In the genomic region with DNA sequence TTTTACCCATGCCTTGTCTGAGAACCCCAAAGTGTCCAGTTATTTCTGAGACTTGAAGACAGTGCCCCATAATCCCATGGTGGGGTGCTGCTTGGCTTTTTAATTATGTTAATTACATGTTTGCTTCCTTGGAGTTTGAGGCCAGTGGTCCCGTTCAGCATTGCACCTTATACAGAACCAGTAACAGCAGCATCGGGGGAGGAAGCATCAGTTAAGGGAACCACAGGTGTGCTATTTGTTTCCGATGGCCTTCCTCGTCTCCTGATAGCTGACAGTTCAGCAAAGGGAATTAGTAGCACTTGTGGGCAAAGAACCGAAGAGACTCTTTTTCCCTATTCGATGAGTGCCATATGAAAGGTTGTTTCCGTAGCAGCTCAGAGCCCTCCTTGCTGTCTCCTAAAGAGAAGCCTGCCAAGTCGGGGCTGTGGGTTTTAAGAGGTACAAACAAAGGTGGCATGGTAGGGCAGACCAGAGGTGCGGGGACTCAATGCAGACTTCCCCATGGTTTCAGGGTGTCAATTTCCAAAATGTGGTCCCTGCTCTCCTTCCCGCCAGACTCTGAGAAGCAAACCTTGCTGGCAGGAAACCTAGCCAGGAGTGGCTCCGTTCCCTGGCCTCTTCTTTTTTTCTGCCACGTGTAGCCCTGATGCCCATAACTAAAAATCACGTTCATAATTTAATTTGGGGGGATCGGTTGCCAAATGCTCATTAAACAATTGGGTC, we compare ENCODE assay signal across 17 cellular contexts.
DNase-seq lines count a peak whose midpoint lies in the region; TF ChIP-seq lines count a peak whose summit lies in the region.
"Had no signal": no experiment of that assay in that cellular context is flagged by ENCODE, and none has a peak within 500 bp of the region (broad histone marks: within the 10 kb centered on the region; RNA-seq: fewer than 3 reads in every experiment).

No MANE protein-coding gene starts in this region.

- no peaks in the 10 kb centered on the region for H3K27me3 ChIP-seq in iPS DF 6.9 (ENCODE audit: control insufficient read depth, insufficient read depth, low read length)
- no peaks in the 10 kb centered on the region for H3K27me3 ChIP-seq in Caco-2 (replicated peaks; ENCODE audit: control insufficient read depth, insufficient read depth, low read length)
- H3K27me3 ChIP-seq: BE2C had no signal

- no TSS peak for BruUV-seq in Caco-2 (replicated peaks; lab: Mats Ljungman, UMichigan)

- no peak for TF ChIP-seq CTCF in osteocyte (IDR thresholded peaks at IDR 0.05)
- no peak for TF ChIP-seq CTCF in Caco-2 (IDR thresholded peaks at IDR 0.05; ENCODE audit: insufficient read depth in 1 of 2, low read depth in 1 of 2, low read length in 1 of 2, severe bottlenecking in 1 of 2, unreplicated experiment in 1 of 2)

- no peaks in the 10 kb centered on the region for H3K27me3 Mint-ChIP-seq in osteocyte (ENCODE audit: unreplicated experiment)
- H3K27me3 Mint-ChIP-seq in Caco-2 (ENCODE audit: insufficient read depth, unreplicated experiment): peaks cover 14% of the 10 kb centered on the region
- peaks cover 0 to 13% (median 3%) of the 10 kb centered on the region in 3 donors for H3K27me3 Mint-ChIP-seq in immature natural killer cell (ENCODE audit: low read depth in 3 of 3)
- H3K27me3 Mint-ChIP-seq: CD8-positive, alpha-beta memory T cell had no signal

- H3K36me3 ChIP-seq in iPS DF 6.9 (ENCODE audit: control insufficient read depth, insufficient read depth, low read length) (no peaks in the 10 kb centered on the region), Caco-2 (ENCODE audit: control insufficient read depth, insufficient read depth, low read length) (no peaks in the 10 kb centered on the region)
- H3K36me3 ChIP-seq: BE2C had no signal

- H3K4me3 ChIP-seq in iPS DF 6.9 (ENCODE audit: low read length): no peak overlapping the region
- no peak overlapping the region for H3K4me3 ChIP-seq in Caco-2 (ENCODE audit: low read depth, low read length)
- H3K4me3 ChIP-seq: A549 had no signal

- H3K9me3 ChIP-seq in iPS DF 6.9 (ENCODE audit: control insufficient read depth, insufficient read depth, low read length): no peaks in the 10 kb centered on the region
- H3K9me3 ChIP-seq in Caco-2: no peaks in the 10 kb centered on the region
- H3K9me3 ChIP-seq: A549, BE2C had no signal

- H3K4me1 Mint-ChIP-seq in osteocyte (ENCODE audit: unreplicated experiment): no peaks in the 10 kb centered on the region
- no peaks in the 10 kb centered on the region for H3K4me1 Mint-ChIP-seq in Caco-2 (ENCODE audit: low read depth, unreplicated experiment)
- no peaks in the 10 kb centered on the region for H3K4me1 Mint-ChIP-seq in immature natural killer cell
- H3K4me1 Mint-ChIP-seq: CD14-positive monocyte; CD8-positive, alpha-beta memory T cell had no signal

- H3K4me3 Mint-ChIP-seq in osteocyte (ENCODE audit: unreplicated experiment): no peak overlapping the region
- H3K4me3 Mint-ChIP-seq in Caco-2 (ENCODE audit: unreplicated experiment): no peak overlapping the region
- no peak overlapping the region for H3K4me3 Mint-ChIP-seq in immature natural killer cell
- H3K4me3 Mint-ChIP-seq: CD8-positive, alpha-beta memory T cell; HFFc6 had no signal

- H3K9me3 Mint-ChIP-seq in osteocyte (ENCODE audit: unreplicated experiment): no peaks in the 10 kb centered on the region
- H3K9me3 Mint-ChIP-seq in Caco-2 (ENCODE audit: unreplicated experiment): no peaks in the 10 kb centered on the region
- no peaks in the 10 kb centered on the region for H3K9me3 Mint-ChIP-seq in immature natural killer cell
- H3K9me3 Mint-ChIP-seq: HFFc6 had no signal

- H3K4me1 ChIP-seq in iPS DF 6.9 (ENCODE audit: control insufficient read depth, insufficient read depth, low read length) (no peaks in the 10 kb centered on the region), Caco-2 (no peaks in the 10 kb centered on the region)
- H3K4me1 ChIP-seq: A549, BE2C had no signal

- intact Hi-C loops in Caco-2 (cut with micrococcal nuclease; ENCODE audit: unreplicated experiment): no loop called here

- H3K27ac Mint-ChIP-seq in osteocyte (ENCODE audit: unreplicated experiment) (no peak overlapping the region), Caco-2 (ENCODE audit: unreplicated experiment) (no peak overlapping the region), immature natural killer cell (no peak overlapping the region)
- H3K27ac Mint-ChIP-seq: CD14-positive monocyte; CD8-positive, alpha-beta memory T cell; HFFc6 had no signal

- no CpG with 5 or more reads among the region's 14 CpGs for WGBS in iPS DF 6.9 (ENCODE audit: insufficient coverage, insufficient read length)

- CTCF ChIA-PET in Caco-2 (lab: Charles Lee): no interaction called here

- no peak overlapping the region for H3K27ac ChIP-seq in iPS DF 6.9 (ENCODE audit: low read length)
- H3K27ac ChIP-seq: A549 had no signal

- DNase-seq in NCI-H1105 treated with DMSO at 0.1 percent for 48 hours (lab: John Stamatoyannopoulos, UW) (peak; percentile 39), ecto neural progenitor cell (ENCODE audit: low spot score) (peak; percentile 31), iPS DF 6.9 (ENCODE audit: low read depth, low spot score) (peak; percentile 25), osteocyte (ENCODE audit: extremely low spot score, unreplicated experiment) (peak; percentile 49), Caco-2 (no peak), immature natural killer cell (no peak), C1 segment of cervical spinal cord (lab: John Stamatoyannopoulos, UW) (no peak)
- DNase-seq in activated CD4-positive, alpha-beta T cell treated with anti-CD3 and anti-CD28 coated beads, Interleukin-2, amount 50 U/mL, for 48 hours: no peak
- DNase-seq: BE2C; CD8-positive, alpha-beta memory T cell; DMS53; GF-D8; GOT3; HCEC 1CT; HFFc6 had no signal

- no peaks in the 10 kb centered on the region for H3K36me3 Mint-ChIP-seq in osteocyte (ENCODE audit: unreplicated experiment)
- H3K36me3 Mint-ChIP-seq in Caco-2 (ENCODE audit: insufficient read depth, unreplicated experiment): no peaks in the 10 kb centered on the region
- H3K36me3 Mint-ChIP-seq in immature natural killer cell: no peaks in the 10 kb centered on the region
- H3K36me3 Mint-ChIP-seq: CD14-positive monocyte; CD8-positive, alpha-beta memory T cell had no signal

- POLR2A ChIA-PET in Caco-2 (lab: Charles Lee): no interaction called here

Comparison
In these comparisons a context has a peak if more than half of its experiments do, and no peak if none do; other contexts are left out.
1. DNase-seq: peak in NCI-H1105 treated with DMSO at 0.1 percent for 48 hours (single experiment), ecto neural progenitor cell (single experiment), iPS DF 6.9 (single experiment) and osteocyte (single experiment); none in Caco-2 (0 of 2), activated CD4-positive, alpha-beta T cell treated with anti-CD3 and anti-CD28 coated beads, Interleukin-2, amount 50 U/mL, for 48 hours (0 of 2), immature natural killer cell (0 of 3) and C1 segment of cervical spinal cord (0 of 14).